Comparison of ENCODE assay signal across 8 cellular contexts in the genomic region with DNA sequence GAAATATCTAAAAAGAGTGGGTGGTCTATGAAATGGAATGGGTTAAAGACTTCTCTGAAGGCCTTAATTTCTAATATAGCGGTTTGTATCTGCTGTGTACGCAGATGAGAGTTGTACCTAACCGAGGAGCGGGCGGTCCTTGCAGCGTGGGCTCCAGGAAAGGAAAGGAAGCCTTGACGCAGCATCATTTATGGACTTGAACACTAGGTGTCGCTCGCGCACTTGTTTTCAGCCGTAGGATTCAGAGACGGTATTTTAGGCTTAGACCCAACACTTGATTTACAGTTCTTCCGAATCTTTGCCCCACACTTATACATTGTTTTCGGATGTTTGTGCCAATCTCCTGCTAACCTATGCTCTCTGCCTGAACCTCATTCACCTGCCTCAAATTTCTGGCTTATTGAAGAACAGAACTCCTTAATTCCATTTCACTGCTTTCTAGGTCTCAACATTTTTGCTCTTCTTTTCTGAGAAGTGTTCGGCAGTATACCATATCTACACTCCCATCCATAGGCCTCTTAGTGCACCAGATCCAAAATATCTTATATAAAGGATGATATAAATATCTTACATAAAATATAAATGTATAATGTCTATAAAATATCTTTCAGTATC. TPM values are rescaled to one million over a fixed set of nuclear protein-coding genes. Genes with fewer than 3 reads are reported as not detected.
DNase-seq lines count a peak whose midpoint lies in the region; ATAC-seq and TF ChIP-seq lines count a peak whose summit lies in the region.

No MANE protein-coding gene starts in this region.

- intact Hi-C loops in Panc1 (cut with micrococcal nuclease; ENCODE audit: unreplicated experiment): loop anchor here (1.0 kb wide), 1 partner anchor 121 kb away; no protein-coding TSS in a partner anchor
- intact Hi-C loops in stomach (cut with DNase I; ENCODE audit: low total_unique reads): no loop called here

- H3F3A ChIP-seq in neural progenitor cell (ENCODE audit: low read depth): no peaks in the 10 kb centered on the region

- H2AFZ ChIP-seq in neural progenitor cell (replicated peaks): peak overlapping the region; percentile 74

- H3K9ac ChIP-seq in neural progenitor cell: no peak overlapping the region

- DNase-seq in Daoy (ENCODE audit: low read depth) (peak; percentile 46), Panc1 (ENCODE audit: low read depth, low spot score) (peak; percentile 46), fibroblast of gingiva (ENCODE audit: low read depth) (peak; percentile 68), neural progenitor cell (ENCODE audit: low spot score) (peak; percentile 86), stomach (peak; percentile 73)
- DNase-seq in Jurkat, Clone E6-1 (ENCODE audit: low read depth, low spot score): peak; percentile 71
- DNase-seq in activated T-cell treated with anti-CD3 and anti-CD28 coated beads, Interleukin-2, amount 50 U/mL, for 24 hours: peak; percentile 70

- ATAC-seq in GM21717 (IDR thresholded peaks at IDR 0.05; ENCODE audit: unreplicated experiment) (peak; percentile 94), Panc1 (peak; percentile 87)

- H3K36me3 Mint-ChIP-seq in activated T-cell treated with anti-CD3 and anti-CD28 coated beads, Interleukin-2, amount 50 U/mL, for 24 hours (ENCODE audit: low read depth): no peaks in the 10 kb centered on the region
- no peaks in the 10 kb centered on the region for H3K36me3 Mint-ChIP-seq in neural progenitor cell

- no peak overlapping the region for H3K27ac Mint-ChIP-seq in activated T-cell treated with anti-CD3 and anti-CD28 coated beads, Interleukin-2, amount 50 U/mL, for 24 hours
- H3K27ac Mint-ChIP-seq in neural progenitor cell: no peak overlapping the region

- H3K4me1 Mint-ChIP-seq in activated T-cell treated with anti-CD3 and anti-CD28 coated beads, Interleukin-2, amount 50 U/mL, for 24 hours (ENCODE audit: low read depth): peaks cover 3% of the 10 kb centered on the region
- no peaks in the 10 kb centered on the region for H3K4me1 Mint-ChIP-seq in neural progenitor cell

- H3K27me3 Mint-ChIP-seq in activated T-cell treated with anti-CD3 and anti-CD28 coated beads, Interleukin-2, amount 50 U/mL, for 24 hours: peaks cover 2% of the 10 kb centered on the region
- peaks cover 7% of the 10 kb centered on the region for H3K27me3 Mint-ChIP-seq in neural progenitor cell (ENCODE audit: insufficient read depth, low read depth)

- no peaks in the 10 kb centered on the region for H4K20me1 ChIP-seq in neural progenitor cell (ENCODE audit: low read depth)

- H3K9me3 ChIP-seq in Panc1 (ENCODE audit: control insufficient read depth, insufficient read depth, low read depth, low read length) (no peaks in the 10 kb centered on the region), neural progenitor cell (ENCODE audit: low read depth) (no peaks in the 10 kb centered on the region), stomach (peaks cover 0 to 5% (median 4%) of the 10 kb centered on the region in 4 donors)

- BruUV-seq in Panc1 (replicated peaks; lab: Mats Ljungman, UMichigan): no TSS peak

- no peak for TF ChIP-seq POLR2A in stomach (IDR thresholded peaks at IDR 0.05)

- H3K9me3 Mint-ChIP-seq in activated T-cell treated with anti-CD3 and anti-CD28 coated beads, Interleukin-2, amount 50 U/mL, for 24 hours: no peaks in the 10 kb centered on the region
- peaks cover 9% of the 10 kb centered on the region for H3K9me3 Mint-ChIP-seq in neural progenitor cell

- TF ChIP-seq CTCF in Panc1 (IDR thresholded peaks at IDR 0.05) (peak; percentile 77), neural progenitor cell (IDR thresholded peaks at IDR 0.05) (peak; percentile 87), stomach (IDR thresholded peaks at IDR 0.05) (peak in 5 of 7 experiments; percentile 50 to 70 (median 57))

- H3K4me2 ChIP-seq in neural progenitor cell: no peak overlapping the region

- H3K36me3 ChIP-seq in Panc1 (ENCODE audit: control insufficient read depth, insufficient read depth, low read length) (no peaks in the 10 kb centered on the region), neural progenitor cell (no peaks in the 10 kb centered on the region), stomach (no peaks in the 10 kb centered on the region)

- H3K27ac ChIP-seq in Panc1 (ENCODE audit: low read length): no peak overlapping the region
- no peak overlapping the region for H3K27ac ChIP-seq in neural progenitor cell
- H3K27ac ChIP-seq in stomach: no peak overlapping the region

- POLR2A ChIA-PET in Panc1 (lab: Charles Lee): no interaction called here

- in situ Hi-C loops in Panc1 (cut with HindIII; ENCODE audit: low pct_unique_long_range_greater_than_20kb, low sequenced_read_pairs): no loop called here

- H3K4me1 ChIP-seq in Panc1 (ENCODE audit: control insufficient read depth, insufficient read depth, low read length) (no peaks in the 10 kb centered on the region), neural progenitor cell (no peaks in the 10 kb centered on the region), stomach (peaks cover 0 to 7% (median 0%) of the 10 kb centered on the region in 4 donors)

- no peak for TF ChIP-seq EP300 in stomach (IDR thresholded peaks at IDR 0.05)

- no peaks in the 10 kb centered on the region for H3K79me2 ChIP-seq in neural progenitor cell (ENCODE audit: low read depth)

- no peaks in the 10 kb centered on the region for H3K27me3 ChIP-seq in Panc1 (ENCODE audit: control insufficient read depth, insufficient read depth, low read length)
- H3K27me3 ChIP-seq in neural progenitor cell: no peaks in the 10 kb centered on the region
- H3K27me3 ChIP-seq in stomach: no peaks in the 10 kb centered on the region

- no peak overlapping the region for H3K4me3 ChIP-seq in Jurkat, Clone E6-1 (ENCODE audit: low read length)
- H3K4me3 ChIP-seq in Panc1 (ENCODE audit: low read depth in 2 of 2, low read length in 2 of 2) (no peak overlapping the region), neural progenitor cell (no peak overlapping the region), stomach (no peak overlapping the region)

- 6 to 8% (median 8%) methylated on average over 15 of the region's 15 CpGs for WGBS in stomach, 5 donors

- CTCF ChIA-PET in Panc1 (lab: Charles Lee): no interaction called here

- H3K4me3 Mint-ChIP-seq in activated T-cell treated with anti-CD3 and anti-CD28 coated beads, Interleukin-2, amount 50 U/mL, for 24 hours: no peak overlapping the region
- H3K4me3 Mint-ChIP-seq in neural progenitor cell: no peak overlapping the region

RNA-seq across cellular contexts. Expression of a gene that starts 48.9 kb away (rescaled TPM):
- total RNA-seq in Daoy (2014; rRNA removed; shearing (Covaris generic)): 2.5 and 3.2 TPM in 2 replicates
- polyA plus RNA-seq in Jurkat, Clone E6-1 (2012; ENCODE audit: insufficient read depth, insufficient read length): 19.8 TPM
- 2.8 TPM for total RNA-seq in Panc1 (2021; ENCODE audit: unreplicated experiment)
- 2.3 TPM for polyA plus RNA-seq in Panc1 (2012; ENCODE audit: insufficient read length)
- 20.0 and 24.2 TPM in 2 replicates for total RNA-seq in neural progenitor cell (ENCODE audit: low replicate concordance)
- total RNA-seq in stomach: 10 to 100 TPM in 1 of 5 donors, 1 to 10 TPM in 4; 1.4 to 11.0 (median 5.8) TPM
- 1 to 10 TPM in 2 of 3 donors, under 1 TPM in 1; 0.92 to 3.2 (median 2.8) TPM for polyA plus RNA-seq in stomach
